Comparison of ENCODE assay signal across 1 cellular context in genomic region chr1:32894019-32894600, GRCh38.
TF ChIP-seq lines count a peak whose summit lies in the region.

No MANE protein-coding gene starts in this region.

TF ChIP-seq in HEK293, 187 proteins besides CTCF, POLR2A, EP300 and RAD21 (continued from another document):
- TF ChIP-seq PRDM10 (tag by site-specific recombination; IDR thresholded peaks at IDR 0.05) (peak; percentile 24; the same call in 1 of the 2 replicates), ZBTB49 (tag by site-specific recombination; IDR thresholded peaks at IDR 0.05; ENCODE audit: low read depth) (no peak), ZNF362 (tag by site-specific recombination; IDR thresholded peaks at IDR 0.05) (no peak)
